1 cellular context compared by ENCODE assay signal in genomic region chr5:79136618-79137017, GRCh38.
TF ChIP-seq lines count a peak whose summit lies in the region.

No MANE protein-coding gene starts in this region.

TF ChIP-seq in SK-N-SH treated with all-trans-retinoic acid at 6 μM for 48 hours, 23 proteins besides CTCF, POLR2A, EP300 and RAD21 (continued from another document):
- TF ChIP-seq ZNF565 (CRISPR knock-in tag; conservative IDR thresholded peaks at IDR 0.05; ENCODE audit: low read depth) (no peak), TCF4 (CRISPR knock-in tag; IDR thresholded peaks at IDR 0.05; ENCODE audit: borderline replicate concordance) (no peak), CREB5 (CRISPR knock-in tag; IDR thresholded peaks at IDR 0.05; ENCODE audit: low read depth) (no peak), ISL1 (CRISPR knock-in tag; IDR thresholded peaks at IDR 0.05) (no peak), ARNTL (CRISPR knock-in tag; IDR thresholded peaks at IDR 0.05; ENCODE audit: borderline replicate concordance, low read depth) (no peak), CSRNP3 (CRISPR knock-in tag; IDR thresholded peaks at IDR 0.05) (no peak), ZNF8 (CRISPR knock-in tag; IDR thresholded peaks at IDR 0.05) (no peak), TOX (CRISPR knock-in tag; IDR thresholded peaks at IDR 0.05; ENCODE audit: borderline replicate concordance) (no peak), ESRRG (CRISPR knock-in tag; IDR thresholded peaks at IDR 0.05) (no peak), ZFP30 (CRISPR knock-in tag; IDR thresholded peaks at IDR 0.05) (no peak)
